ENCODE assay signal across 31 cellular contexts in the genomic region with DNA sequence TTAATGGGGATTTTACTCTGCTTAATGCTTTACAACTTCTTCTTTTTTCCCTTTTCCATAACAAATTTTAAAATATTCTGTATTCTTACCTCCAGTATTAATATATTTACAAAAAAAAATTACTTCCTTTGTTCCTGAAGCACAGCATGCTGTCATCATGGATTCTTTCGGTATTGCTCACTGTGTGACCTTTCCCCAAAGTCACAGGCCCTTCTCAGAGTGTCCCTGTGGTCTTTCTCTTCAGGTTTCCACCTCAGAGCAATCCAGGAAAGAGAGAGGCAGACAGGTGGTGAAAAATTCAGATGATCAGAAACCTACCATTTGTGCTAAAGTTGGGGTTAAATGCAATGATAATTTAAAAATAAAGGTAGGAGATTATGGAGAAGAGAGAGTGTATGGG. TPM values are rescaled to one million over a fixed set of nuclear protein-coding genes. Genes with fewer than 3 reads are reported as not detected.
DNase-seq lines count a peak whose midpoint lies in the region; ATAC-seq and TF ChIP-seq lines count a peak whose summit lies in the region.
"Had no signal": no experiment of that assay in that cellular context is flagged by ENCODE, and none has a peak within 500 bp of the region (broad histone marks: within the 10 kb centered on the region; RNA-seq: fewer than 3 reads in every experiment).

No MANE protein-coding gene starts in this region.

- peaks cover 8% of the 10 kb centered on the region for H3K9me3 Mint-ChIP-seq in activated CD8-positive, alpha-beta T cell treated with anti-CD3 and anti-CD28 coated beads for 36 hours
- H3K9me3 Mint-ChIP-seq in activated CD8-positive, alpha-beta T cell treated with anti-CD3 and anti-CD28 coated beads, Interleukin-2, amount 10 ng/mL, durations not matched to agents 7 days and 5 days (ENCODE audit: insufficient read depth) = peaks cover 19% of the 10 kb centered on the region
- H3K9me3 Mint-ChIP-seq in activated naive CD8-positive, alpha-beta T cell (ENCODE audit: low read depth) = peaks cover 2% of the 10 kb centered on the region
- peaks cover 3 to 12% (median 7%) of the 10 kb centered on the region in 6 donors for H3K9me3 Mint-ChIP-seq in immature natural killer cell
- H3K9me3 Mint-ChIP-seq in stimulated activated naive CD8-positive, alpha-beta T cell treated with anti-CD3 and anti-CD28 coated beads, Interleukin-15, amount 100 ng/mL, for 72 hours = peaks cover 5 to 25% of the 10 kb centered on the region in 2 donors

- H3K27me3 Mint-ChIP-seq in activated CD8-positive, alpha-beta T cell treated with anti-CD3 and anti-CD28 coated beads for 36 hours = no peaks in the 10 kb centered on the region
- no peaks in the 10 kb centered on the region for H3K27me3 Mint-ChIP-seq in activated CD8-positive, alpha-beta T cell treated with anti-CD3 and anti-CD28 coated beads, Interleukin-2, amount 10 ng/mL, durations not matched to agents 7 days and 5 days (ENCODE audit: low read depth)
- no peaks in the 10 kb centered on the region for H3K27me3 Mint-ChIP-seq in activated naive CD8-positive, alpha-beta T cell
- H3K27me3 Mint-ChIP-seq in immature natural killer cell (ENCODE audit: low read depth in 3 of 3) = peaks cover 0 to 3% (median 0%) of the 10 kb centered on the region in 3 donors
- H3K27me3 Mint-ChIP-seq in stimulated activated naive CD8-positive, alpha-beta T cell treated with anti-CD3 and anti-CD28 coated beads, Interleukin-15, amount 100 ng/mL, for 72 hours = no peaks in the 10 kb centered on the region
- H3K27me3 Mint-ChIP-seq: type B pancreatic cell had no signal

- peaks cover 54% of the 10 kb centered on the region for H3K36me3 Mint-ChIP-seq in activated CD8-positive, alpha-beta T cell treated with anti-CD3 and anti-CD28 coated beads for 36 hours (ENCODE audit: low read depth)
- H3K36me3 Mint-ChIP-seq in activated CD8-positive, alpha-beta T cell treated with anti-CD3 and anti-CD28 coated beads, Interleukin-2, amount 10 ng/mL, durations not matched to agents 7 days and 5 days (ENCODE audit: low read depth) = peaks cover 59% of the 10 kb centered on the region
- peaks cover 21% of the 10 kb centered on the region for H3K36me3 Mint-ChIP-seq in activated naive CD8-positive, alpha-beta T cell
- H3K36me3 Mint-ChIP-seq in immature natural killer cell = peaks cover 39 to 57% (median 56%) of the 10 kb centered on the region in 3 donors
- H3K36me3 Mint-ChIP-seq: type B pancreatic cell had no signal

- TF ChIP-seq CTCF in activated CD8-positive, alpha-beta T cell treated with anti-CD3 and anti-CD28 coated beads for 36 hours (IDR thresholded peaks at IDR 0.05) = no peak

- peak overlapping the region; percentile 75 for H3K27ac Mint-ChIP-seq in activated CD8-positive, alpha-beta T cell treated with anti-CD3 and anti-CD28 coated beads for 36 hours
- H3K27ac Mint-ChIP-seq in activated CD8-positive, alpha-beta T cell treated with anti-CD3 and anti-CD28 coated beads, Interleukin-2, amount 10 ng/mL, durations not matched to agents 7 days and 5 days = no peak overlapping the region
- peak overlapping the region; percentile 87 for H3K27ac Mint-ChIP-seq in activated naive CD8-positive, alpha-beta T cell
- H3K27ac Mint-ChIP-seq in immature natural killer cell = peak overlapping the region; percentile 80 to 96 (median 91)
- peak overlapping the region in 1 of 2 donors; percentile 49 for H3K27ac Mint-ChIP-seq in stimulated activated naive CD8-positive, alpha-beta T cell treated with anti-CD3 and anti-CD28 coated beads, Interleukin-15, amount 100 ng/mL, for 72 hours
- H3K27ac Mint-ChIP-seq: type B pancreatic cell had no signal

- H3K4me1 Mint-ChIP-seq in activated CD8-positive, alpha-beta T cell treated with anti-CD3 and anti-CD28 coated beads for 36 hours (ENCODE audit: low read depth) = peaks cover 61% of the 10 kb centered on the region
- peaks cover 46% of the 10 kb centered on the region for H3K4me1 Mint-ChIP-seq in activated CD8-positive, alpha-beta T cell treated with anti-CD3 and anti-CD28 coated beads, Interleukin-2, amount 10 ng/mL, durations not matched to agents 7 days and 5 days (ENCODE audit: low read depth)
- peaks cover 52% of the 10 kb centered on the region for H3K4me1 Mint-ChIP-seq in activated naive CD8-positive, alpha-beta T cell (ENCODE audit: low read depth)
- H3K4me1 Mint-ChIP-seq in immature natural killer cell = peaks cover 88 to 93% of the 10 kb centered on the region in 2 donors
- peaks cover 72% of the 10 kb centered on the region for H3K4me1 Mint-ChIP-seq in stimulated activated naive CD8-positive, alpha-beta T cell treated with anti-CD3 and anti-CD28 coated beads, Interleukin-15, amount 100 ng/mL, for 72 hours

- intact Hi-C loops in activated CD8-positive, alpha-beta T cell treated with anti-CD3 and anti-CD28 coated beads for 36 hours (cut with micrococcal nuclease) = no loop called here

- no peak for DNase-seq in activated CD8-positive, alpha-beta T cell treated with anti-CD3 and anti-CD28 coated beads for 36 hours
- DNase-seq in activated CD8-positive, alpha-beta T cell treated with anti-CD3 and anti-CD28 coated beads, Interleukin-2, amount 10 ng/mL, durations not matched to agents 7 days and 5 days = no peak
- DNase-seq in immature natural killer cell (no peak), hepatic stellate cell (ENCODE audit: low spot score) (no peak), substantia nigra (lab: John Stamatoyannopoulos, UW) (no peak), 8988T (no peak)
- no peak for DNase-seq in stimulated activated naive CD8-positive, alpha-beta T cell treated with anti-CD3 and anti-CD28 coated beads, Interleukin-15, amount 100 ng/mL, for 72 hours
- DNase-seq: activated naive CD4-positive, alpha-beta T cell; amniotic stem cell; DMS79 treated with DMSO at 0.1 percent for 48 hours; GF-D8; NCI-H1417 treated with DMSO at 0.1 percent for 48 hours; NCI-H526 treated with DMSO at 0.1 percent for 48 hours; NK-92 treated with Interleukin-12 subunit alpha and Interleukin-12 subunit beta, amount 100 ng/mL, for 24 hours; PC-3; psoas muscle; sigmoid colon; stimulated activated CD4-positive, alpha-beta T cell treated with anti-CD3 and anti-CD28 coated beads, Interleukin-12 subunit alpha, Interleukin-12 subunit beta, amount 100 ng/mL, for 4 hours; stimulated activated CD4-positive, alpha-beta T cell treated with anti-CD3 and anti-CD28 coated beads, Interleukin-2, amount 100 ng/mL, for 48 hours; T-helper 2 cell had no signal

- H3K4me3 Mint-ChIP-seq in activated CD8-positive, alpha-beta T cell treated with anti-CD3 and anti-CD28 coated beads for 36 hours = peak overlapping the region; percentile 27
- no peak overlapping the region for H3K4me3 Mint-ChIP-seq in activated CD8-positive, alpha-beta T cell treated with anti-CD3 and anti-CD28 coated beads, Interleukin-2, amount 10 ng/mL, durations not matched to agents 7 days and 5 days
- H3K4me3 Mint-ChIP-seq in activated naive CD8-positive, alpha-beta T cell = no peak overlapping the region
- H3K4me3 Mint-ChIP-seq in immature natural killer cell = peak overlapping the region; percentile 48 to 86 (median 59)
- H3K4me3 Mint-ChIP-seq in stimulated activated naive CD8-positive, alpha-beta T cell treated with anti-CD3 and anti-CD28 coated beads, Interleukin-15, amount 100 ng/mL, for 72 hours = peak overlapping the region; percentile 57 to 63
- H3K4me3 Mint-ChIP-seq: type B pancreatic cell had no signal

- CTCF ChIA-PET in activated CD8-positive, alpha-beta T cell treated with anti-CD3 and anti-CD28 coated beads for 36 hours (lab: Charles Lee) = interaction anchor here (1.0 kb wide), 1 partner anchor 21 kb away, joined by 3 read pairs; no protein-coding TSS in a partner anchor
- CTCF ChIA-PET in activated CD8-positive, alpha-beta T cell treated with anti-CD3 and anti-CD28 coated beads, Interleukin-2, amount 10 ng/mL, durations not matched to agents 7 days and 5 days (lab: Charles Lee) = interaction anchor here (1.0 kb wide), 1 partner anchor 26 kb away, joined by 3 read pairs; no protein-coding TSS in a partner anchor

- peak; percentile 34 for ATAC-seq in activated CD8-positive, alpha-beta T cell treated with anti-CD3 and anti-CD28 coated beads for 36 hours
- no peak for ATAC-seq in activated CD8-positive, alpha-beta T cell treated with anti-CD3 and anti-CD28 coated beads, Interleukin-2, amount 10 ng/mL, durations not matched to agents 7 days and 5 days
- peak; percentile 47 for ATAC-seq in stimulated activated naive CD8-positive, alpha-beta T cell treated with anti-CD3 and anti-CD28 coated beads, Interleukin-15, amount 100 ng/mL, for 72 hours
- ATAC-seq: A549; activated CD4-positive, CD25-positive, alpha-beta regulatory T cell treated with anti-CD3 and anti-CD28 coated beads, Interleukin-2, amount 50 U/mL, for 24 hours; gastroesophageal sphincter; HepG2; PC-3; psoas muscle; Right ventricle myocardium inferior had no signal

- no peak overlapping the region for H3K27ac ChIP-seq in substantia nigra (ENCODE audit: low read depth, low read length, poor library complexity, severe bottlenecking)
- H3K27ac ChIP-seq: A549, gastroesophageal sphincter, psoas muscle, sigmoid colon had no signal

- POLR2A ChIA-PET in activated CD8-positive, alpha-beta T cell treated with anti-CD3 and anti-CD28 coated beads for 36 hours (lab: Charles Lee) = no interaction called here
- POLR2A ChIA-PET in activated CD8-positive, alpha-beta T cell treated with anti-CD3 and anti-CD28 coated beads, Interleukin-2, amount 10 ng/mL, durations not matched to agents 7 days and 5 days (lab: Charles Lee) = no interaction called here

RNA-seq across cellular contexts. Expression of a gene that starts 13.0 kb away (rescaled TPM):
- 10 to 100 TPM; 10.4 to 17.1 TPM for total RNA-seq in activated CD8-positive, alpha-beta T cell treated with anti-CD3 and anti-CD28 coated beads for 36 hours
- total RNA-seq in activated CD8-positive, alpha-beta T cell treated with anti-CD3 and anti-CD28 coated beads, Interleukin-2, amount 10 ng/mL, durations not matched to agents 7 days and 5 days = 10 to 100 TPM; 17.7 to 18.0 TPM
- 100 to 1,000 TPM; 288 to 385 (median 331) TPM for polyA plus RNA-seq in immature natural killer cell
- total RNA-seq: chondrocyte, endothelial cell of umbilical vein, fibroblast of lung, HepG2, myocyte, PC-3 had no signal
- polyA plus RNA-seq: endothelial cell of umbilical vein, fibroblast of lung, HepG2 had no signal

Comparison
In these comparisons a context has a peak if more than half of its experiments do, and no peak if none do; other contexts are left out.
1. H3K4me3 Mint-ChIP-seq: peak in activated CD8-positive, alpha-beta T cell treated with anti-CD3 and anti-CD28 coated beads for 36 hours (single experiment), immature natural killer cell (5 of 5) and stimulated activated naive CD8-positive, alpha-beta T cell treated with anti-CD3 and anti-CD28 coated beads, Interleukin-15, amount 100 ng/mL, for 72 hours (2 of 2); none in activated CD8-positive, alpha-beta T cell treated with anti-CD3 and anti-CD28 coated beads, Interleukin-2, amount 10 ng/mL, durations not matched to agents 7 days and 5 days (single experiment) and activated naive CD8-positive, alpha-beta T cell (single experiment).